ENCODE assay signal across 9 cellular contexts in genomic region chr18:69469444-69469919, GRCh38.
A peak's percentile ranks its signal among the peaks of the same experiment; 100 is the strongest.
DNase-seq lines count a peak whose midpoint lies in the region; ATAC-seq and TF ChIP-seq lines count a peak whose summit lies in the region.
"Had no signal": no experiment of that assay in that cellular context is flagged by ENCODE, and none has a peak within 500 bp of the region (broad histone marks: within the 10 kb centered on the region; RNA-seq: fewer than 3 reads in every experiment).

No MANE protein-coding gene starts in this region.

- intact Hi-C loops in A673 (cut with micrococcal nuclease; ENCODE audit: unreplicated experiment): no loop called here
- intact Hi-C loops in activated naive CD4-positive, alpha-beta T cell treated with anti-CD3 and anti-CD28 coated beads for 36 hours (cut with micrococcal nuclease): no loop called here

- H3K9me3 ChIP-seq in A673 (ENCODE audit: low read depth, low read length, poor library complexity, severe bottlenecking) (no peaks in the 10 kb centered on the region), OCI-LY1 (ENCODE audit: low read length) (no peaks in the 10 kb centered on the region)
- H3K9me3 ChIP-seq: right lobe of liver had no signal

- 0 out of 2 replicates have a peak overlapping the region, but pooled peaks have one; percentile 90 for H2AFZ ChIP-seq in OCI-LY1 (ENCODE audit: low read length)

- no peaks in the 10 kb centered on the region for H3K9me3 Mint-ChIP-seq in activated naive CD4-positive, alpha-beta T cell treated with anti-CD3 and anti-CD28 coated beads for 36 hours
- H3K9me3 Mint-ChIP-seq in mesothelial cell of epicardium: peaks cover 4% of the 10 kb centered on the region

- H3K4me2 ChIP-seq in OCI-LY1 (ENCODE audit: low read length): peak overlapping the region; percentile 58

- DNase-seq in A673 (ENCODE audit: low spot score) (peak; percentile 55), NCI-H1930 (lab: John Stamatoyannopoulos, UW) (no peak), mesothelial cell of epicardium (ENCODE audit: low spot score in 2 of 2, unreplicated experiment in 2 of 2) (no peak)
- peak; percentile 51 for DNase-seq in activated naive CD4-positive, alpha-beta T cell treated with anti-CD3 and anti-CD28 coated beads for 36 hours
- DNase-seq in stimulated activated CD4-positive, alpha-beta T cell treated with anti-CD3 and anti-CD28 coated beads, Interleukin-1b, Interleukin-23, amount 100 ng/mL, for 24 hours (ENCODE audit: low read depth in 4 of 4, low spot score in 1 of 4): peak; percentile 2 to 28 (median 13)

- ATAC-seq in GM19395 (IDR thresholded peaks at IDR 0.05; ENCODE audit: unreplicated experiment): peak; percentile 56
- ATAC-seq in GM19023 (IDR thresholded peaks at IDR 0.05; ENCODE audit: unreplicated experiment): no peak
- ATAC-seq: right lobe of liver had no signal

- H3K36me3 ChIP-seq in A673 (ENCODE audit: insufficient read depth, low read length, poor library complexity, severe bottlenecking) (no peaks in the 10 kb centered on the region), OCI-LY1 (ENCODE audit: insufficient read depth, low read length) (no peaks in the 10 kb centered on the region)
- H3K36me3 ChIP-seq: right lobe of liver had no signal

- TF ChIP-seq CTCF in A673 (conservative IDR thresholded peaks at IDR 0.05; ENCODE audit: low read depth, low read length): peak; percentile 59
- peak; percentile 59 for TF ChIP-seq CTCF in OCI-LY1 (IDR thresholded peaks at IDR 0.05; ENCODE audit: low read length)
- TF ChIP-seq CTCF in mesothelial cell of epicardium (IDR thresholded peaks at IDR 0.05; ENCODE audit: unreplicated experiment): no peak

- no peak overlapping the region for H3K9ac ChIP-seq in OCI-LY1 (ENCODE audit: low read length)

- no peaks in the 10 kb centered on the region for H3K36me3 Mint-ChIP-seq in activated naive CD4-positive, alpha-beta T cell treated with anti-CD3 and anti-CD28 coated beads for 36 hours (ENCODE audit: low read depth)
- no peaks in the 10 kb centered on the region for H3K36me3 Mint-ChIP-seq in mesothelial cell of epicardium

- no peaks in the 10 kb centered on the region for H4K20me1 ChIP-seq in OCI-LY1 (ENCODE audit: insufficient read depth, low read length)

- no peaks in the 10 kb centered on the region for H3K9me2 ChIP-seq in OCI-LY1 (ENCODE audit: low read depth, low read length)

- H3K79me2 ChIP-seq in OCI-LY1 (ENCODE audit: insufficient read depth, low read length): no peaks in the 10 kb centered on the region

- CTCF ChIA-PET in A673 (lab: Charles Lee): interaction anchor here (0.6 kb wide), 1 partner anchor 15 kb away, joined by 3 read pairs; no protein-coding TSS in a partner anchor
- CTCF ChIA-PET in activated naive CD4-positive, alpha-beta T cell treated with anti-CD3 and anti-CD28 coated beads for 36 hours (lab: Charles Lee): interaction anchor here (0.6 to 0.7 kb wide), 4 partner anchors 23 to 715 kb away, joined by 3 read pairs; no protein-coding TSS in a partner anchor

- peaks cover 2% of the 10 kb centered on the region for H3K27me3 Mint-ChIP-seq in activated naive CD4-positive, alpha-beta T cell treated with anti-CD3 and anti-CD28 coated beads for 36 hours (ENCODE audit: low read depth)
- no peaks in the 10 kb centered on the region for H3K27me3 Mint-ChIP-seq in mesothelial cell of epicardium (ENCODE audit: low read depth)

- H3K4me3 ChIP-seq in A673 (ENCODE audit: low read depth, low read length, poor library complexity, severe bottlenecking) (no peak overlapping the region), OCI-LY1 (ENCODE audit: low read depth, low read length, poor library complexity, severe bottlenecking) (peak overlapping the region; percentile 49)
- H3K4me3 ChIP-seq: right lobe of liver had no signal

- H3K4me1 ChIP-seq in A673 (ENCODE audit: insufficient read depth, low read length, poor library complexity, severe bottlenecking) (no peaks in the 10 kb centered on the region), OCI-LY1 (ENCODE audit: insufficient read depth, low read length, severe bottlenecking) (peaks cover 6% of the 10 kb centered on the region)
- H3K4me1 ChIP-seq: right lobe of liver had no signal

- H3K27me3 ChIP-seq in A673 (replicated peaks; ENCODE audit: insufficient read depth, low read depth, low read length, poor library complexity) (no peaks in the 10 kb centered on the region), OCI-LY1 (ENCODE audit: insufficient read depth, low read length) (no peaks in the 10 kb centered on the region)
- H3K27me3 ChIP-seq: right lobe of liver had no signal

- no TSS peak for BruUV-seq in A673 (replicated peaks; lab: Mats Ljungman, UMichigan)

- H3F3A ChIP-seq in OCI-LY1 (ENCODE audit: insufficient read depth, low read length): no peaks in the 10 kb centered on the region

- no peaks in the 10 kb centered on the region for H3K4me1 Mint-ChIP-seq in activated naive CD4-positive, alpha-beta T cell treated with anti-CD3 and anti-CD28 coated beads for 36 hours (ENCODE audit: low read depth)
- no peaks in the 10 kb centered on the region for H3K4me1 Mint-ChIP-seq in mesothelial cell of epicardium

- no peak overlapping the region for H3K27ac Mint-ChIP-seq in activated naive CD4-positive, alpha-beta T cell treated with anti-CD3 and anti-CD28 coated beads for 36 hours
- no peak overlapping the region for H3K27ac Mint-ChIP-seq in mesothelial cell of epicardium

- no peak overlapping the region for H3K27ac ChIP-seq in A673 (ENCODE audit: low read depth, low read length, poor library complexity, severe bottlenecking)
- no peak overlapping the region for H3K27ac ChIP-seq in OCI-LY1 (ENCODE audit: low read depth, low read length, poor library complexity, severe bottlenecking)
- H3K27ac ChIP-seq: right lobe of liver had no signal

- no peak overlapping the region for H3K4me3 Mint-ChIP-seq in activated naive CD4-positive, alpha-beta T cell treated with anti-CD3 and anti-CD28 coated beads for 36 hours
- H3K4me3 Mint-ChIP-seq in mesothelial cell of epicardium: no peak overlapping the region

- POLR2A ChIA-PET in A673 (lab: Charles Lee; ENCODE audit: low non-redundant PET): interaction anchor here (0.6 kb wide), 1 partner anchor 1132 kb away, joined by 3 read pairs; no protein-coding TSS in a partner anchor

Comparison
In these comparisons a context has a peak if more than half of its experiments do, and no peak if none do; other contexts are left out.
1. DNase-seq: peak in A673 (single experiment), activated naive CD4-positive, alpha-beta T cell treated with anti-CD3 and anti-CD28 coated beads for 36 hours (single experiment) and stimulated activated CD4-positive, alpha-beta T cell treated with anti-CD3 and anti-CD28 coated beads, Interleukin-1b, Interleukin-23, amount 100 ng/mL, for 24 hours (4 of 4); none in NCI-H1930 (0 of 2) and mesothelial cell of epicardium (0 of 2).